32 cellular contexts compared by ENCODE assay signal in the genomic region with DNA sequence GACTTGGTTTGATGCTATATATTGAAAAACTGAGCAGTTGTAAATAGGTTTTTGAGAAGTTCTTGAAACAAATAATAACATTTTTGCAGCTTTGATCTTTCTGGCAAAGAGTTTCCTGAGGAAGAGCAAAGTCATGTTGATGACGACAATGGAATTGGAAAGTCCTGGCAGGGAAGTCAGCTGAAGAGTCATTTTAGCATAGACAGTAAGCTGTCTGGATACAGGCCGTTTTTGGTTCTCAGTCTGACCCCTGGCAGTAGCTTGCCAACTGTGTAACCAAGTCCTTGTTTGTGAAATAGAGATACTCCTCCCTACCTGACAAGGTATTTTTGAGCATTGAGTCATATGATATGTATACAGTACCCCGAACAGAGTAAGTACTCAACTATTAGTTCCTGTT.
"Had no signal": no experiment of that assay in that cellular context is flagged by ENCODE, and none has a peak within 500 bp of the region (broad histone marks: within the 10 kb centered on the region; RNA-seq: fewer than 3 reads in every experiment).

No MANE protein-coding gene starts in this region.

- H3K27ac ChIP-seq: brain microvascular endothelial cell, PC-9, RWPE1 had no signal

- H3K9me3 ChIP-seq: MG63 had no signal

- H3K4me2 ChIP-seq: PC-9 had no signal

- H3K4me3 ChIP-seq: MG63, PC-9 had no signal

- H3K36me3 ChIP-seq: brain microvascular endothelial cell, MG63 had no signal

- DNase-seq: activated CD4-positive, alpha-beta T cell treated with anti-CD3 and anti-CD28 coated beads, Interleukin-2, amount 10 ng/mL, durations not matched to agents 24 days and 14 days; activated CD4-positive, alpha-beta T cell treated with anti-CD3 and anti-CD28 coated beads, Interleukin-2, amount 50 U/mL, for 4 hours; activated CD8-positive, alpha-beta T cell treated with anti-CD3 and anti-CD28 coated beads for 36 hours; activated effector memory CD4-positive, alpha-beta T cell treated with anti-CD3 and anti-CD28 coated beads, Interleukin-2, amount 50 U/mL, for 16 hours; activated naive CD4-positive, alpha-beta T cell; activated naive CD4-positive, alpha-beta T cell treated with anti-CD3 and anti-CD28 coated beads, Interleukin-2, amount 50 U/mL, for 16 hours; activated naive CD8-positive, alpha-beta T cell treated with anti-CD3 and anti-CD28 coated beads for 36 hours; activated T-cell treated with anti-CD3 and anti-CD28 coated beads, Interleukin-2, amount 50 U/mL, for 1 hour; activated T-cell treated with anti-CD3 and anti-CD28 coated beads, Interleukin-2, amount 50 U/mL, for 72 hours; amniotic stem cell; aorta; Kasumi-1; KG1; MG63; NCI-H1092; NCI-H1436 treated with DMSO at 0.1 percent for 48 hours; NCI-H1694 treated with DMSO at 0.1 percent for 48 hours; NCI-H2029 treated with DMSO at 0.1 percent for 48 hours; NCI-H2107; NCI-H2171; NCI-H510A; NCI-H748 treated with DMSO at 0.1 percent for 48 hours; NK-92 treated with Interleukin-12 subunit alpha and Interleukin-12 subunit beta, amount 100 ng/mL, for 24 hours; SIG-M5; SW 1271; T1000 had no signal

- H3K27me3 ChIP-seq: brain microvascular endothelial cell, MG63 had no signal

- FAIRE-seq: RCC 7860 had no signal

- H2AFZ ChIP-seq: PC-9 had no signal

- ATAC-seq: activated CD8-positive, alpha-beta T cell treated with anti-CD3 and anti-CD28 coated beads for 36 hours; activated T-cell treated with anti-CD3 and anti-CD28 coated beads, Interleukin-2, amount 50 U/mL, for 72 hours; activated T-helper 17 cell treated with anti-CD3 and anti-CD28 coated beads, Interleukin-2, amount 50 U/mL, for 72 hours; Right ventricle myocardium inferior had no signal
